Comparison of ENCODE assay signal across 27 cellular contexts in the genomic region with DNA sequence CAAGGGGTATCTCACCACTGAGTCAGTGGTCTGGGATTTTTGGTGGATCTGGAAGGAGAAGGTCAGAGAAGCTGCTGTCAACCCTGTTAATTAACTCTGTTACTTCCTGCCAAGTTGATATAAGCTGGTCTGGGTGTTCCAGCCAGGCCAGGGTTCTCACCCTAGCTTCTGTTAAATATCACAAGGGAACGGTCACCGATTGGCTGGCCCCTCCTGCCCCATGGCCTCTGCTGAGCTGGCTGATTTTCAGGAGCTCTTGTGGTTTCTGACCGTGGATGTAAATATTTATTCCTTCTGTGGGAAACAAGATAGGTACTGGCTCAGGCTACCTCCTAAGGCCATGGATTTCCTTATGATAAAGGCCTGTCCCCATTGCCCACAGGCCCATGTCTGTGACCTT. TPM values are rescaled to one million over a fixed set of nuclear protein-coding genes. Genes with fewer than 3 reads are reported as not detected.
A peak's percentile ranks its signal among the peaks of the same experiment; 100 is the strongest.
DNase-seq lines count a peak whose midpoint lies in the region; ATAC-seq and TF ChIP-seq lines count a peak whose summit lies in the region.
"Had no signal": no experiment of that assay in that cellular context is flagged by ENCODE, and none has a peak within 500 bp of the region (broad histone marks: within the 10 kb centered on the region; RNA-seq: fewer than 3 reads in every experiment).

No MANE protein-coding gene starts in this region.

- DNase-seq in RPMI8226: peak; percentile 35
- DNase-seq in fibroblast of villous mesenchyme (ENCODE audit: low read depth): peak; percentile 98
- DNase-seq in stimulated activated effector memory CD8-positive, alpha-beta T cell treated with anti-CD3 and anti-CD28 coated beads, Interleukin-12 subunit alpha, Interleukin-12 subunit beta, amount 100 ng/mL, for 72 hours (ENCODE audit: low spot score in 2 of 2): no peak
- DNase-seq in T1000 (lab: John Stamatoyannopoulos, UW): no peak
- DNase-seq: activated CD4-positive, alpha-beta T cell treated with anti-CD3 and anti-CD28 coated beads, Interleukin-2, amount 50 U/mL, for 48 hours; activated naive CD4-positive, alpha-beta T cell treated with anti-CD3 and anti-CD28 coated beads for 36 hours; activated T-cell treated with anti-CD3 and anti-CD28 coated beads, Interleukin-2, amount 50 U/mL, for 1 hour; DND-41; foreskin melanocyte; H9; hippocampal formation; lower lobe of right lung; NCI-H1105; NCI-H2081 treated with DMSO at 0.1 percent for 48 hours; NCI-H446 treated with DMSO at 0.1 percent for 48 hours; NK-92 treated with Interleukin-12 subunit alpha and Interleukin-12 subunit beta, amount 100 ng/mL, for 24 hours; Peyer's patch; stimulated activated CD4-positive, alpha-beta T cell treated with anti-CD3 and anti-CD28 coated beads, Interleukin-12 subunit alpha, Interleukin-12 subunit beta, amount 100 ng/mL, for 4 hours; T-helper 2 cell had no signal

- ATAC-seq in stimulated activated effector memory CD8-positive, alpha-beta T cell treated with anti-CD3 and anti-CD28 coated beads, Interleukin-12 subunit alpha, Interleukin-12 subunit beta, amount 100 ng/mL, for 72 hours: no peak
- ATAC-seq in HG03439 (IDR thresholded peaks at IDR 0.05; ENCODE audit: unreplicated experiment): no peak
- no peak for ATAC-seq in GM18520 (IDR thresholded peaks at IDR 0.05; ENCODE audit: unreplicated experiment)
- ATAC-seq: lower lobe of right lung, WTC11 had no signal

- H3K9me3 Mint-ChIP-seq in stimulated activated effector memory CD8-positive, alpha-beta T cell treated with anti-CD3 and anti-CD28 coated beads, Interleukin-12 subunit alpha, Interleukin-12 subunit beta, amount 100 ng/mL, for 72 hours: no peaks in the 10 kb centered on the region
- H3K9me3 Mint-ChIP-seq: activated naive CD4-positive, alpha-beta T cell treated with anti-CD3 and anti-CD28 coated beads for 36 hours had no signal

- H3K27ac Mint-ChIP-seq in stimulated activated effector memory CD8-positive, alpha-beta T cell treated with anti-CD3 and anti-CD28 coated beads, Interleukin-12 subunit alpha, Interleukin-12 subunit beta, amount 100 ng/mL, for 72 hours: peak overlapping the region; percentile 96
- H3K27ac Mint-ChIP-seq: activated naive CD4-positive, alpha-beta T cell treated with anti-CD3 and anti-CD28 coated beads for 36 hours; WTC11 had no signal

- H3K4me3 Mint-ChIP-seq in stimulated activated effector memory CD8-positive, alpha-beta T cell treated with anti-CD3 and anti-CD28 coated beads, Interleukin-12 subunit alpha, Interleukin-12 subunit beta, amount 100 ng/mL, for 72 hours: peak overlapping the region; percentile 25
- H3K4me3 Mint-ChIP-seq: activated naive CD4-positive, alpha-beta T cell treated with anti-CD3 and anti-CD28 coated beads for 36 hours; B cell; H9; WTC11 had no signal

- peaks cover 43% of the 10 kb centered on the region for H3K4me1 Mint-ChIP-seq in stimulated activated effector memory CD8-positive, alpha-beta T cell treated with anti-CD3 and anti-CD28 coated beads, Interleukin-12 subunit alpha, Interleukin-12 subunit beta, amount 100 ng/mL, for 72 hours

- TF ChIP-seq CTCF in fibroblast of villous mesenchyme (IDR thresholded peaks at IDR 0.05; ENCODE audit: insufficient read depth, low read depth, low read length): no peak

- H3K36me3 Mint-ChIP-seq in stimulated activated effector memory CD8-positive, alpha-beta T cell treated with anti-CD3 and anti-CD28 coated beads, Interleukin-12 subunit alpha, Interleukin-12 subunit beta, amount 100 ng/mL, for 72 hours: peaks cover 7% of the 10 kb centered on the region

- no peak overlapping the region for H3K4me3 ChIP-seq in fibroblast of villous mesenchyme (ENCODE audit: low read depth, low read length)
- H3K4me3 ChIP-seq: lower lobe of right lung, Peyer's patch, right atrium auricular region, suprapubic skin had no signal

RNA-seq across cellular contexts. Expression of a gene that starts 1.0 kb away (rescaled TPM):
- 1.3 TPM in 2 replicates for total RNA-seq in fibroblast of villous mesenchyme

RNA-seq across cellular contexts. Expression of a gene that starts 5.4 kb away (rescaled TPM):
- total RNA-seq in fibroblast of villous mesenchyme: 10.0 and 12.5 TPM in 2 replicates

RNA-seq across cellular contexts. Expression of a gene that starts 36.6 kb away (rescaled TPM):
- 3.9 and 7.7 TPM in 2 replicates for total RNA-seq in fibroblast of villous mesenchyme

RNA-seq across cellular contexts. Expression of a gene that starts 47.0 kb away (rescaled TPM):
- 0.32 and 2.6 TPM in 2 replicates for total RNA-seq in fibroblast of villous mesenchyme
- total RNA-seq: HT1080, omental fat pad had no signal

RNA-seq across cellular contexts. Expression of a gene that starts 47.4 kb away (rescaled TPM):
- total RNA-seq in fibroblast of villous mesenchyme: 403 and 513 TPM in 2 replicates

Comparison
In these comparisons a context has a peak if more than half of its experiments do, and no peak if none do; other contexts are left out.
1. DNase-seq: peak in RPMI8226 (single experiment) and fibroblast of villous mesenchyme (single experiment); none in stimulated activated effector memory CD8-positive, alpha-beta T cell treated with anti-CD3 and anti-CD28 coated beads, Interleukin-12 subunit alpha, Interleukin-12 subunit beta, amount 100 ng/mL, for 72 hours (0 of 2) and T1000 (single experiment).